22 cellular contexts compared by ENCODE assay signal in the genomic region with DNA sequence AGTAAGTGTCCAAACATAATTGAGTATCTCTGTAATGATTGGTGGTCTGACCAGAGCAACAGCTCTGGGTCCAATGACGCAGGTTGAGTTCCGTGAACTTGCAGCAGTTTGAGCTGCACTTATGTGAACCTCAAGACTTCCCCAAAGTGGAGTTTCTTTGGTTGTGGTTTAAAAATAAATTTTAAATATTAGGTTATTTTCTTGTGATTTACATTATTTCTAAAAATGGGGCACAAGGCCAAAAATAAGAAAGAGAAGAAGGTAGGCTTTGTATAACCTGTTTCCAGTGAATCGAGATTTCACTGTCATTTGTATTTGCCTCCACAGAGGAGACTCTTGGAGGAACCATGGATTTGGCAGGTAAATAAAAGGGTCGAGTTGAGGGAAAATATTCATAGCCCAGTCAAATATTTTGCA.
DNase-seq lines count a peak whose midpoint lies in the region; ATAC-seq and TF ChIP-seq lines count a peak whose summit lies in the region.
"Had no signal": no experiment of that assay in that cellular context is flagged by ENCODE, and none has a peak within 500 bp of the region (broad histone marks: within the 10 kb centered on the region; RNA-seq: fewer than 3 reads in every experiment).

No MANE protein-coding gene starts in this region.

- dilution Hi-C loops in mammary epithelial cell (cut with HindIII; ENCODE audit: low sequenced_read_pairs): loop anchor here (25.0 kb wide), 2 partner anchors 152 to 173 kb away; partner anchors contain the start of gene ZNF217

- no peaks in the 10 kb centered on the region for H3K79me2 ChIP-seq in SU-DHL-6 (ENCODE audit: insufficient read depth, low read length)
- no peaks in the 10 kb centered on the region for H3K79me2 ChIP-seq in mammary epithelial cell (ENCODE audit: insufficient read depth, low read length)
- H3K79me2 ChIP-seq: parathyroid adenoma had no signal

- H3K4me2 ChIP-seq in SU-DHL-6 (ENCODE audit: low read depth, low read length, poor library complexity, severe bottlenecking) (peak overlapping the region; percentile 42), mammary epithelial cell (ENCODE audit: insufficient read depth, low read depth, low read length) (no peak overlapping the region)

- H3K4me3 ChIP-seq in GM12865 (ENCODE audit: low read depth, low read length): no peak overlapping the region
- no peak overlapping the region for H3K4me3 ChIP-seq in SU-DHL-6 (ENCODE audit: insufficient read depth, low read length, poor library complexity, severe bottlenecking)
- no peak overlapping the region for H3K4me3 ChIP-seq in mammary epithelial cell (replicated peaks in 1 of 3; ENCODE audit: insufficient read depth in 1 of 3, low read depth in 2 of 3, low read length in 3 of 3)
- H3K4me3 ChIP-seq: left lung, skin epidermis, upper lobe of right lung had no signal

- peaks cover 9% of the 10 kb centered on the region; the same call in 1 of the 2 replicates for H3F3A ChIP-seq in SU-DHL-6 (ENCODE audit: insufficient read depth)

- H4K20me1 ChIP-seq in SU-DHL-6 (ENCODE audit: low read depth, low read length) (no peaks in the 10 kb centered on the region), mammary epithelial cell (ENCODE audit: insufficient read depth, low read length) (no peaks in the 10 kb centered on the region)

- in situ Hi-C loops in mammary epithelial cell (cut with MboI; ENCODE audit: low sequenced_read_pairs in 2 of 2): loop anchor here in 1 of 2 donors (25.0 kb wide), 1 partner anchor 152 kb away; no protein-coding TSS in a partner anchor

- no TSS peak for BruUV-seq in mammary epithelial cell (replicated peaks; lab: Mats Ljungman, UMichigan)

- TF ChIP-seq CTCF in GM12865 (IDR thresholded peaks at IDR 0.05; ENCODE audit: insufficient read depth, low read depth, low read length, missing control alignments): no peak
- no peak for TF ChIP-seq CTCF in SU-DHL-6 (IDR thresholded peaks at IDR 0.05; ENCODE audit: insufficient read depth, low read length, poor library complexity, severe bottlenecking)
- no peak for TF ChIP-seq CTCF in mammary epithelial cell (conservative IDR thresholded peaks at IDR 0.05 in 1 of 2, IDR thresholded peaks at IDR 0.05 in 1 of 2; ENCODE audit: extremely low read depth in 1 of 2, insufficient read depth in 1 of 2, low read depth in 1 of 2, low read length in 2 of 2)

- H3K9ac ChIP-seq in SU-DHL-6 (ENCODE audit: low read length) (no peak overlapping the region), mammary epithelial cell (ENCODE audit: insufficient read depth, low read length) (no peak overlapping the region)
- H3K9ac ChIP-seq: parathyroid adenoma had no signal

- H3K27ac ChIP-seq in SU-DHL-6 (ENCODE audit: low read depth, low read length): no peak overlapping the region
- no peak overlapping the region for H3K27ac ChIP-seq in mammary epithelial cell (ENCODE audit: insufficient read depth, low read depth, low read length)
- H3K27ac ChIP-seq: left lung, parathyroid adenoma, skin epidermis, upper lobe of right lung had no signal

- H3K4me1 ChIP-seq in mammary epithelial cell (ENCODE audit: insufficient read depth, low read length): no peaks in the 10 kb centered on the region
- H3K4me1 ChIP-seq: upper lobe of right lung had no signal

- intact Hi-C loops in mammary epithelial cell (cut with micrococcal nuclease): no loop called here

- H3K9me2 ChIP-seq in SU-DHL-6 (replicated peaks; ENCODE audit: insufficient read depth, low read length): no peaks in the 10 kb centered on the region

- H2AFZ ChIP-seq in SU-DHL-6 (ENCODE audit: low read depth, low read length, severe bottlenecking) (peak overlapping the region; percentile 64), mammary epithelial cell (ENCODE audit: low read depth, low read length) (no peak overlapping the region)
- H2AFZ ChIP-seq: parathyroid adenoma had no signal

- ATAC-seq in GM21515 (IDR thresholded peaks at IDR 0.05; ENCODE audit: unreplicated experiment) (peak; percentile 66), HG03378 (IDR thresholded peaks at IDR 0.05; ENCODE audit: unreplicated experiment) (peak; percentile 74)
- ATAC-seq: activated CD4-positive, CD25-positive, alpha-beta regulatory T cell treated with anti-CD3 and anti-CD28 coated beads, Interleukin-2, amount 50 U/mL, for 24 hours; activated CD8-positive, alpha-beta memory T cell treated with anti-CD3 and anti-CD28 coated beads, Interleukin-2, amount 10 ng/mL, durations not matched to agents 7 days and 5 days; CD8-positive, alpha-beta T cell; left lung; upper lobe of right lung had no signal

- 65% methylated on average over 4 of the region's 4 CpGs for WGBS in mammary epithelial cell (ENCODE audit: low coverage, missing lambda C conversion rate)

- peak; percentile 53 for DNase-seq in GM12865 (ENCODE audit: low read depth)
- no peak for DNase-seq in NCI-H2227 treated with DMSO at 0.1 percent for 48 hours (lab: John Stamatoyannopoulos, UW)
- DNase-seq in NCI-H128 (lab: John Stamatoyannopoulos, UW; ENCODE audit: unreplicated experiment): no peak
- DNase-seq in hepatic stellate cell (ENCODE audit: low spot score): no peak
- no peak for DNase-seq in mammary epithelial cell
- DNase-seq: ACHN; activated CD8-positive, alpha-beta memory T cell treated with anti-CD3 and anti-CD28 coated beads, Interleukin-2, amount 10 ng/mL, durations not matched to agents 7 days and 5 days; activated gamma-delta T cell treated with Interleukin-2 at 50 U/mL for 16 hours; anterior cingulate cortex; CD8-positive, alpha-beta T cell; left lung; MM.1S; NCI-H82; stimulated activated naive CD4-positive, alpha-beta T cell; T-helper 2 cell; upper lobe of right lung had no signal

- no peaks in the 10 kb centered on the region for H3K9me3 ChIP-seq in SU-DHL-6 (ENCODE audit: insufficient read depth, low read length)
- no peaks in the 10 kb centered on the region for H3K9me3 ChIP-seq in mammary epithelial cell (replicated peaks; ENCODE audit: insufficient read depth, low read length)
- H3K9me3 ChIP-seq: left lung, upper lobe of right lung had no signal

- H3K27me3 ChIP-seq in SU-DHL-6 (ENCODE audit: low read length) (no peaks in the 10 kb centered on the region), mammary epithelial cell (ENCODE audit: insufficient read depth, low read length) (no peaks in the 10 kb centered on the region)
- H3K27me3 ChIP-seq: left lung, upper lobe of right lung had no signal

- H3K36me3 ChIP-seq in SU-DHL-6 (ENCODE audit: low read length): no peaks in the 10 kb centered on the region
- H3K36me3 ChIP-seq in mammary epithelial cell (ENCODE audit: insufficient read depth, low read length): no peaks in the 10 kb centered on the region
- H3K36me3 ChIP-seq: left lung, upper lobe of right lung had no signal

- CTCF ChIA-PET in mammary epithelial cell (lab: Charles Lee; ENCODE audit: low non-redundant PET): no interaction called here
